ENCODE assay signal across 9 cellular contexts in the genomic region with DNA sequence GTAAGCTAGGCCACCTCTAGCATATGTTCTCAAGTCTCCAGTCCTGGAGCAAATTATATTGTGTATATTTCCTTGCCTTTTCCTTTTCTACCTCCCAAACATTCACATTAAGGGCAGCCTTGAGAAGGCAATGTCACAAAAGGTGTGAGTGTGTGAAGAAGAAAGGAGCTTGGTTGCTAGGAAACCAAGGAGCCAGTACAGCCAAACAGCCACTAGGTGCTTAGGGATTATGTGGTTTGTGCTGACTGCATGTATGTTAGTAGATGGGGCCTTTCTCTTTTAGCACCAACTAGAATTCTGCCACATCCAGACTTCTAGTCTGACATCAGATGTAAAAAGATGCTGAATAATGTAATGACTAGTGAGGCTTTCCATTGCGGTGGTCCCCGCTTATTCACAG.
DNase-seq lines count a peak whose midpoint lies in the region; ATAC-seq, FAIRE-seq and TF ChIP-seq lines count a peak whose summit lies in the region.
"Had no signal": no experiment of that assay in that cellular context is flagged by ENCODE, and none has a peak within 500 bp of the region (broad histone marks: within the 10 kb centered on the region; RNA-seq: fewer than 3 reads in every experiment).

No MANE protein-coding gene starts in this region.

- peak overlapping the region; percentile 30; the same call in 1 of the 2 replicates for H3K4me2 ChIP-seq in MM.1S (ENCODE audit: low read depth, low read length)
- no peak overlapping the region for H3K4me2 ChIP-seq in neural progenitor cell

- H3K9me3 Mint-ChIP-seq in neural progenitor cell = peaks cover 4% of the 10 kb centered on the region

- TF ChIP-seq POLR2A in GM12891 (IDR thresholded peaks at IDR 0.05; ENCODE audit: low read depth, low read length) = no peak

- peak; percentile 26 for FAIRE-seq in GM12891 (lab: Jason Lieb, UNC)

- no peaks in the 10 kb centered on the region for H3K79me2 ChIP-seq in MM.1S (ENCODE audit: low read length)
- no peaks in the 10 kb centered on the region for H3K79me2 ChIP-seq in neural progenitor cell (ENCODE audit: low read depth)

- peaks cover 14% of the 10 kb centered on the region for H3K4me1 ChIP-seq in MM.1S (ENCODE audit: low read length)
- H3K4me1 ChIP-seq in neural progenitor cell = peaks cover 13% of the 10 kb centered on the region

- TF ChIP-seq CTCF in MM.1S (IDR thresholded peaks at IDR 0.05; ENCODE audit: low read length) (peak; percentile 50), choroid plexus epithelial cell (conservative IDR thresholded peaks at IDR 0.05; ENCODE audit: low read depth, low read length) (peak; percentile 56), neural progenitor cell (IDR thresholded peaks at IDR 0.05) (peak; percentile 51)

- H3K27me3 Mint-ChIP-seq in neural progenitor cell (ENCODE audit: insufficient read depth, low read depth) = no peaks in the 10 kb centered on the region

- H3K4me3 ChIP-seq in MM.1S (ENCODE audit: low read length) (no peak overlapping the region), choroid plexus epithelial cell (ENCODE audit: low read depth, low read length) (no peak overlapping the region), neural progenitor cell (no peak overlapping the region)

- H3K9ac ChIP-seq in MM.1S (ENCODE audit: low read length) (no peak overlapping the region), neural progenitor cell (no peak overlapping the region)

- H3K9me2 ChIP-seq in MM.1S (replicated peaks; ENCODE audit: insufficient read depth, low read length) = no peaks in the 10 kb centered on the region

- no peaks in the 10 kb centered on the region for H3K36me3 ChIP-seq in MM.1S (replicated peaks; ENCODE audit: insufficient read depth, low read length)
- H3K36me3 ChIP-seq in neural progenitor cell = peaks cover 3% of the 10 kb centered on the region

- no peaks in the 10 kb centered on the region for H4K20me1 ChIP-seq in MM.1S (ENCODE audit: insufficient read depth, low read length)
- no peaks in the 10 kb centered on the region for H4K20me1 ChIP-seq in neural progenitor cell (ENCODE audit: low read depth)

- H3K36me3 Mint-ChIP-seq in neural progenitor cell = no peaks in the 10 kb centered on the region

- H2AFZ ChIP-seq in MM.1S (ENCODE audit: low read length) (no peak overlapping the region), neural progenitor cell (replicated peaks) (no peak overlapping the region)

- no peak overlapping the region for H3K27ac Mint-ChIP-seq in neural progenitor cell

- H3K9me3 ChIP-seq in MM.1S (replicated peaks; ENCODE audit: insufficient read depth, low read length) (no peaks in the 10 kb centered on the region), neural progenitor cell (ENCODE audit: low read depth) (peaks cover 8% of the 10 kb centered on the region)

- H3K4me1 Mint-ChIP-seq in neural progenitor cell = peaks cover 6% of the 10 kb centered on the region

- H3K27ac ChIP-seq in MM.1S (ENCODE audit: low read length) = no peak overlapping the region
- no peak overlapping the region for H3K27ac ChIP-seq in neural progenitor cell

- DNase-seq in GM12891 (ENCODE audit: insufficient read length, low spot score) = no peak
- peak; percentile 64 for DNase-seq in MM.1S
- DNase-seq in choroid plexus epithelial cell (ENCODE audit: low read depth) = peak; percentile 70
- peak; percentile 82 for DNase-seq in neural progenitor cell (ENCODE audit: low spot score)
- no peak for DNase-seq in globus pallidus (ENCODE audit: low spot score)
- DNase-seq: activated CD4-positive, CD25-positive, alpha-beta regulatory T cell treated with anti-CD3 and anti-CD28 coated beads, Interleukin-2, amount 50 U/mL, for 72 hours; stimulated activated naive CD4-positive, alpha-beta T cell treated with Interleukin-2 at 50 U/mL for 16 hours had no signal

- H3F3A ChIP-seq in MM.1S (ENCODE audit: insufficient read depth, low read length) (no peaks in the 10 kb centered on the region), neural progenitor cell (ENCODE audit: low read depth) (no peaks in the 10 kb centered on the region)

- H3K27me3 ChIP-seq in MM.1S (replicated peaks; ENCODE audit: insufficient read depth, low read length) (no peaks in the 10 kb centered on the region), neural progenitor cell (no peaks in the 10 kb centered on the region)

- no peak overlapping the region for H3K4me3 Mint-ChIP-seq in neural progenitor cell

- ATAC-seq in GM18520 (IDR thresholded peaks at IDR 0.05; ENCODE audit: unreplicated experiment) = no peak
- ATAC-seq in HG03571 (IDR thresholded peaks at IDR 0.05; ENCODE audit: unreplicated experiment) = no peak

TF ChIP-seq in GM12891, 5 proteins besides CTCF, POLR2A, EP300 and RAD21:
- TF ChIP-seq POU2F2 (IDR thresholded peaks at IDR 0.05; ENCODE audit: low read depth, low read length) (no peak), SPI1 (IDR thresholded peaks at IDR 0.05; ENCODE audit: low read depth, low read length) (no peak), POLR2AphosphoS5 (IDR thresholded peaks at IDR 0.05; ENCODE audit: low read depth, low read length) (no peak), TAF1 (IDR thresholded peaks at IDR 0.05; ENCODE audit: low read depth, low read length) (no peak), PAX5 (IDR thresholded peaks at IDR 0.05; ENCODE audit: insufficient read depth, low read length, severe bottlenecking) (no peak)

Comparison
In these comparisons a context has a peak if more than half of its experiments do, and no peak if none do; other contexts are left out.
1. DNase-seq: peak in MM.1S (single experiment), choroid plexus epithelial cell (single experiment) and neural progenitor cell (single experiment); none in GM12891 (single experiment) and globus pallidus (single experiment).
2. Peak in every context shown above with its lines, with median percentiles within 50 percentile points of each other: CTCF ChIP-seq.